2 cellular contexts compared by ENCODE assay signal in the genomic region with DNA sequence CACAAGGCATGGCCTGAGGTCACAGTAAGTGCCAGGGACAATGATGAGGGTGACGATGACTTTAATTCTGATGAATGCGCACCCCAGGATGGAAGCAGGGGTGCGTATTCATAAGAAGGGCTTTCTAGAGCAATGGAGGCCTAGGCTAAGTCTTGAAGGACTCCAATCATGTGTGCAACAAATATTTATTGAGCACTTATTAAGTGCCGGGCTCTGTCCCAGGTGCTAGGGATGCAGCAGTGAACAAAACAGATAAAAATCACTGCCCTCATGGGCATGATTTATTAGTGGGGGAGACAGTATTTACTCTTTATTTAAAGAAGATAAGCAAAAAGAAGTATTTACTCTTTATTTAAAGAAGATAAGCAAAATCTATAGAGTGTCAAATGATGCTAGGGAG.
TF ChIP-seq lines count a peak whose summit lies in the region.

No MANE protein-coding gene starts in this region.

TF ChIP-seq in IMR-90, 13 proteins besides CTCF, POLR2A, EP300 and RAD21:
- TF ChIP-seq RCOR1 (IDR thresholded peaks at IDR 0.05; ENCODE audit: insufficient replicate concordance, low read length) (no peak), MAZ (IDR thresholded peaks at IDR 0.05; ENCODE audit: borderline replicate concordance, low read depth, low read length) (no peak), SMC3 (IDR thresholded peaks at IDR 0.05; ENCODE audit: low read depth, low read length) (no peak), FOS (IDR thresholded peaks at IDR 0.05; ENCODE audit: low read depth, low read length) (no peak), MAFK (IDR thresholded peaks at IDR 0.05; ENCODE audit: low read depth, low read length) (no peak), MXI1 (IDR thresholded peaks at IDR 0.05; ENCODE audit: borderline replicate concordance, low read depth, low read length) (no peak), CHD1 (IDR thresholded peaks at IDR 0.05; ENCODE audit: low read depth, low read length) (no peak), BHLHE40 (IDR thresholded peaks at IDR 0.05; ENCODE audit: low read depth, low read length) (no peak), NFE2L2 (IDR thresholded peaks at IDR 0.05; ENCODE audit: low read depth, low read length) (no peak), CEBPB (IDR thresholded peaks at IDR 0.05; ENCODE audit: low read depth, low read length) (no peak), USF2 (IDR thresholded peaks at IDR 0.05; ENCODE audit: low read depth, low read length) (no peak), ELK1 (IDR thresholded peaks at IDR 0.05; ENCODE audit: borderline replicate concordance, low read depth, low read length) (no peak)

TF ChIP-seq in H1, 55 proteins besides CTCF, POLR2A, EP300 and RAD21:
- TF ChIP-seq TAF7 (optimal IDR thresholded peaks at IDR 0.05; ENCODE audit: borderline replicate concordance, low read depth, low read length) = no peak
- no peak for TF ChIP-seq ASH2L (IDR thresholded peaks at IDR 0.05; ENCODE audit: low read length)
- no peak for TF ChIP-seq CTBP2 (IDR thresholded peaks at IDR 0.05; ENCODE audit: borderline replicate concordance, insufficient read depth, insufficient read length, low read length)
- no peak for TF ChIP-seq GABPA (IDR thresholded peaks at IDR 0.05; ENCODE audit: borderline replicate concordance, insufficient read depth, low read length)
- TF ChIP-seq RFX5 (IDR thresholded peaks at IDR 0.05; ENCODE audit: borderline replicate concordance, low read depth, low read length) = no peak
- TF ChIP-seq SP4 (IDR thresholded peaks at IDR 0.05; ENCODE audit: low read length) = no peak
- TF ChIP-seq KDM5A (IDR thresholded peaks at IDR 0.05; ENCODE audit: low read length) = no peak
